ENCODE assay signal across 1 cellular context in the genomic region with DNA sequence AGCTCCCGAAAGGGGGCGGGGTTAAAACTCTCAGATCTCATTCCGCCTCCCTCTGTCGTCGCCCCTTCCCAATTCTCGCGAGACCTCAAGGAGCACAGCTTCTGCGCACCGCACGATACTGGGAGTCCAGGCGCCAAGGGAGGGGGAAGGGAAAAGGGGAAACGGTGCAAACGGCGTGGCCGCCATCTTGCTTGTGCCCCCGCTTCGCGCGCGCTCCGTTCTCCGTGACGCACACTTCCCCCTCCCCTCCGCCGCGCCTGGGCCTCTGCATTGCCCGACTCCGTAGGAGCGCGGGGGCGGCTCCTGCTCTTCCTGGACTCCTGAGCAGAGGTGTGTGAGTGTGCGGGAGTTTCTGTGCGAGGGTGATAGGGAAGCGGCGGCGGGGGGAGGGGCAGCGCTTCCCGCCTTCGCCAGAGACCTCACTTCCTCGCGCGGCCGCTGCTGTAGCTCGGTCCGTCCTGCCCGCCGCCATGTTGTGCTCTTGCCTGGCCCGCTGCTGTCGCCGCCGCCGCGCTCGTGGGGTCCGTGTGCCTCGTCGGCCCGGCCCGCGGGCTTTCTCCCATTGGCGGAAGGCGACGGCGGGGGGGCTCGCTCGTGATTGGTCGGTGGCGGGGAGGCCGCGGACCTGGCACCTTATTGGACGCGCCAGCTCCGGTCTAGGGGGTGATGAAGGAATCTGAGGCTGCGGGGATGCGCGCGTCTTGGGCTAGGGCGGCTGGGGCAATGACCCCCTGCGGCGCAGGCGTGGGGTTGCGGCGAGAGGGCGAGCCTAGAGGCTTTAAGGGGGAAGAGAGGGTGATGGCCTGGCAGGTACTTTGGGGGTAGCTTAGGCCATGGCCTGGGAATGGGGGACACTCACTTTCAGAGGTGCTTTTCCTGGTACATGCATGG.
TF ChIP-seq lines count a peak whose summit lies in the region.

A gene (plus strand): TSS at position 167 of the 891 bp plus-strand sequence. CDS start 47,140 bp downstream, outside the sequence.

TF ChIP-seq in K562, 482 proteins besides CTCF, POLR2A, EP300 and RAD21 (continued from another document and continues in another):
- TF ChIP-seq, protein P1, sequence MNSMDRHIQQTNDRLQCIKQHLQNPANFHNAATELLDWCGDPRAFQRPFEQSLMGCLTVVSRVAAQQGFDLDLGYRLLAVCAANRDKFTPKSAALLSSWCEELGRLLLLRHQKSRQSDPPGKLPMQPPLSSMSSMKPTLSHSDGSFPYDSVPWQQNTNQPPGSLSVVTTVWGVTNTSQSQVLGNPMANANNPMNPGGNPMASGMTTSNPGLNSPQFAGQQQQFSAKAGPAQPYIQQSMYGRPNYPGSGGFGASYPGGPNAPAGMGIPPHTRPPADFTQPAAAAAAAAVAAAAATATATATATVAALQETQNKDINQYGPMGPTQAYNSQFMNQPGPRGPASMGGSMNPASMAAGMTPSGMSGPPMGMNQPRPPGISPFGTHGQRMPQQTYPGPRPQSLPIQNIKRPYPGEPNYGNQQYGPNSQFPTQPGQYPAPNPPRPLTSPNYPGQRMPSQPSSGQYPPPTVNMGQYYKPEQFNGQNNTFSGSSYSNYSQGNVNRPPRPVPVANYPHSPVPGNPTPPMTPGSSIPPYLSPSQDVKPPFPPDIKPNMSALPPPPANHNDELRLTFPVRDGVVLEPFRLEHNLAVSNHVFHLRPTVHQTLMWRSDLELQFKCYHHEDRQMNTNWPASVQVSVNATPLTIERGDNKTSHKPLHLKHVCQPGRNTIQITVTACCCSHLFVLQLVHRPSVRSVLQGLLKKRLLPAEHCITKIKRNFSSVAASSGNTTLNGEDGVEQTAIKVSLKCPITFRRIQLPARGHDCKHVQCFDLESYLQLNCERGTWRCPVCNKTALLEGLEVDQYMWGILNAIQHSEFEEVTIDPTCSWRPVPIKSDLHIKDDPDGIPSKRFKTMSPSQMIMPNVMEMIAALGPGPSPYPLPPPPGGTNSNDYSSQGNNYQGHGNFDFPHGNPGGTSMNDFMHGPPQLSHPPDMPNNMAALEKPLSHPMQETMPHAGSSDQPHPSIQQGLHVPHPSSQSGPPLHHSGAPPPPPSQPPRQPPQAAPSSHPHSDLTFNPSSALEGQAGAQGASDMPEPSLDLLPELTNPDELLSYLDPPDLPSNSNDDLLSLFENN (IDR thresholded peaks at IDR 0.05; ENCODE audit: low read depth in 2 of 2, low read length in 2 of 2) = peak in 1 of 2 experiments; percentile 72; a peak in 1 of 4 replicates
- TF ChIP-seq, protein P2, sequence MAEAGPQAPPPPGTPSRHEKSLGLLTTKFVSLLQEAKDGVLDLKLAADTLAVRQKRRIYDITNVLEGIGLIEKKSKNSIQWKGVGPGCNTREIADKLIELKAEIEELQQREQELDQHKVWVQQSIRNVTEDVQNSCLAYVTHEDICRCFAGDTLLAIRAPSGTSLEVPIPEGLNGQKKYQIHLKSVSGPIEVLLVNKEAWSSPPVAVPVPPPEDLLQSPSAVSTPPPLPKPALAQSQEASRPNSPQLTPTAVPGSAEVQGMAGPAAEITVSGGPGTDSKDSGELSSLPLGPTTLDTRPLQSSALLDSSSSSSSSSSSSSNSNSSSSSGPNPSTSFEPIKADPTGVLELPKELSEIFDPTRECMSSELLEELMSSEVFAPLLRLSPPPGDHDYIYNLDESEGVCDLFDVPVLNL (CRISPR knock-in tag; IDR thresholded peaks at IDR 0.05; ENCODE audit: low read depth) = peak; percentile 82; the same call in 1 of the 2 replicates
- no peak for TF ChIP-seq BRF1 (IDR thresholded peaks at IDR 0.05; ENCODE audit: borderline replicate concordance, extremely low read depth, insufficient read length)
- TF ChIP-seq, protein P3, sequence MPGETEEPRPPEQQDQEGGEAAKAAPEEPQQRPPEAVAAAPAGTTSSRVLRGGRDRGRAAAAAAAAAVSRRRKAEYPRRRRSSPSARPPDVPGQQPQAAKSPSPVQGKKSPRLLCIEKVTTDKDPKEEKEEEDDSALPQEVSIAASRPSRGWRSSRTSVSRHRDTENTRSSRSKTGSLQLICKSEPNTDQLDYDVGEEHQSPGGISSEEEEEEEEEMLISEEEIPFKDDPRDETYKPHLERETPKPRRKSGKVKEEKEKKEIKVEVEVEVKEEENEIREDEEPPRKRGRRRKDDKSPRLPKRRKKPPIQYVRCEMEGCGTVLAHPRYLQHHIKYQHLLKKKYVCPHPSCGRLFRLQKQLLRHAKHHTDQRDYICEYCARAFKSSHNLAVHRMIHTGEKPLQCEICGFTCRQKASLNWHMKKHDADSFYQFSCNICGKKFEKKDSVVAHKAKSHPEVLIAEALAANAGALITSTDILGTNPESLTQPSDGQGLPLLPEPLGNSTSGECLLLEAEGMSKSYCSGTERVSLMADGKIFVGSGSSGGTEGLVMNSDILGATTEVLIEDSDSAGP (CRISPR knock-in tag; IDR thresholded peaks at IDR 0.05) = peak; percentile 22
- TF ChIP-seq ZNF324 (CRISPR knock-in tag; IDR thresholded peaks at IDR 0.05) = 0 out of 2 replicates have a peak, but pooled peaks have one; percentile 48
- TF ChIP-seq JUN (IDR thresholded peaks at IDR 0.05; ENCODE audit: borderline replicate concordance, low read depth, low read length) = 0 out of 2 replicates have a peak, but pooled peaks have one; percentile 38
- TF ChIP-seq JUN (CRISPR knock-in tag; IDR thresholded peaks at IDR 0.05; ENCODE audit: borderline replicate concordance) = peak; percentile 85; the same call in 1 of the 2 replicates
- TF ChIP-seq, protein P4, sequence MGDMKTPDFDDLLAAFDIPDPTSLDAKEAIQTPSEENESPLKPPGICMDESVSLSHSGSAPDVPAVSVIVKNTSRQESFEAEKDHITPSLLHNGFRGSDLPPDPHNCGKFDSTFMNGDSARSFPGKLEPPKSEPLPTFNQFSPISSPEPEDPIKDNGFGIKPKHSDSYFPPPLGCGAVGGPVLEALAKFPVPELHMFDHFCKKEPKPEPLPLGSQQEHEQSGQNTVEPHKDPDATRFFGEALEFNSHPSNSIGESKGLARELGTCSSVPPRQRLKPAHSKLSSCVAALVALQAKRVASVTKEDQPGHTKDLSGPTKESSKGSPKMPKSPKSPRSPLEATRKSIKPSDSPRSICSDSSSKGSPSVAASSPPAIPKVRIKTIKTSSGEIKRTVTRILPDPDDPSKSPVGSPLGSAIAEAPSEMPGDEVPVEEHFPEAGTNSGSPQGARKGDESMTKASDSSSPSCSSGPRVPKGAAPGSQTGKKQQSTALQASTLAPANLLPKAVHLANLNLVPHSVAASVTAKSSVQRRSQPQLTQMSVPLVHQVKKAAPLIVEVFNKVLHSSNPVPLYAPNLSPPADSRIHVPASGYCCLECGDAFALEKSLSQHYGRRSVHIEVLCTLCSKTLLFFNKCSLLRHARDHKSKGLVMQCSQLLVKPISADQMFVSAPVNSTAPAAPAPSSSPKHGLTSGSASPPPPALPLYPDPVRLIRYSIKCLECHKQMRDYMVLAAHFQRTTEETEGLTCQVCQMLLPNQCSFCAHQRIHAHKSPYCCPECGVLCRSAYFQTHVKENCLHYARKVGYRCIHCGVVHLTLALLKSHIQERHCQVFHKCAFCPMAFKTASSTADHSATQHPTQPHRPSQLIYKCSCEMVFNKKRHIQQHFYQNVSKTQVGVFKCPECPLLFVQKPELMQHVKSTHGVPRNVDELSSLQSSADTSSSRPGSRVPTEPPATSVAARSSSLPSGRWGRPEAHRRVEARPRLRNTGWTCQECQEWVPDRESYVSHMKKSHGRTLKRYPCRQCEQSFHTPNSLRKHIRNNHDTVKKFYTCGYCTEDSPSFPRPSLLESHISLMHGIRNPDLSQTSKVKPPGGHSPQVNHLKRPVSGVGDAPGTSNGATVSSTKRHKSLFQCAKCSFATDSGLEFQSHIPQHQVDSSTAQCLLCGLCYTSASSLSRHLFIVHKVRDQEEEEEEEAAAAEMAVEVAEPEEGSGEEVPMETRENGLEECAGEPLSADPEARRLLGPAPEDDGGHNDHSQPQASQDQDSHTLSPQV (IDR thresholded peaks at IDR 0.05) = peak; percentile 88
- peak; percentile 92 for TF ChIP-seq ELF1 (tag; IDR thresholded peaks at IDR 0.05)
- TF ChIP-seq, protein P5, sequence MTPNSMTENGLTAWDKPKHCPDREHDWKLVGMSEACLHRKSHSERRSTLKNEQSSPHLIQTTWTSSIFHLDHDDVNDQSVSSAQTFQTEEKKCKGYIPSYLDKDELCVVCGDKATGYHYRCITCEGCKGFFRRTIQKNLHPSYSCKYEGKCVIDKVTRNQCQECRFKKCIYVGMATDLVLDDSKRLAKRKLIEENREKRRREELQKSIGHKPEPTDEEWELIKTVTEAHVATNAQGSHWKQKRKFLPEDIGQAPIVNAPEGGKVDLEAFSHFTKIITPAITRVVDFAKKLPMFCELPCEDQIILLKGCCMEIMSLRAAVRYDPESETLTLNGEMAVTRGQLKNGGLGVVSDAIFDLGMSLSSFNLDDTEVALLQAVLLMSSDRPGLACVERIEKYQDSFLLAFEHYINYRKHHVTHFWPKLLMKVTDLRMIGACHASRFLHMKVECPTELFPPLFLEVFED (CRISPR knock-in tag; conservative IDR thresholded peaks at IDR 0.05) = peak; percentile 77; the same call in 1 of the 2 replicates
- TF ChIP-seq ZZZ3 (IDR thresholded peaks at IDR 0.05) = no peak
- TF ChIP-seq, protein P6, sequence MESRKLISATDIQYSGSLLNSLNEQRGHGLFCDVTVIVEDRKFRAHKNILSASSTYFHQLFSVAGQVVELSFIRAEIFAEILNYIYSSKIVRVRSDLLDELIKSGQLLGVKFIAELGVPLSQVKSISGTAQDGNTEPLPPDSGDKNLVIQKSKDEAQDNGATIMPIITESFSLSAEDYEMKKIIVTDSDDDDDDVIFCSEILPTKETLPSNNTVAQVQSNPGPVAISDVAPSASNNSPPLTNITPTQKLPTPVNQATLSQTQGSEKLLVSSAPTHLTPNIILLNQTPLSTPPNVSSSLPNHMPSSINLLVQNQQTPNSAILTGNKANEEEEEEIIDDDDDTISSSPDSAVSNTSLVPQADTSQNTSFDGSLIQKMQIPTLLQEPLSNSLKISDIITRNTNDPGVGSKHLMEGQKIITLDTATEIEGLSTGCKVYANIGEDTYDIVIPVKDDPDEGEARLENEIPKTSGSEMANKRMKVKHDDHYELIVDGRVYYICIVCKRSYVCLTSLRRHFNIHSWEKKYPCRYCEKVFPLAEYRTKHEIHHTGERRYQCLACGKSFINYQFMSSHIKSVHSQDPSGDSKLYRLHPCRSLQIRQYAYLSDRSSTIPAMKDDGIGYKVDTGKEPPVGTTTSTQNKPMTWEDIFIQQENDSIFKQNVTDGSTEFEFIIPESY (CRISPR knock-in tag; IDR thresholded peaks at IDR 0.05) = peak; percentile 83
- peak; percentile 98 for TF ChIP-seq CHD2 (IDR thresholded peaks at IDR 0.05; ENCODE audit: low read depth, low read length)
- 0 out of 2 replicates have a peak, but pooled peaks have one; percentile 36 for TF ChIP-seq HDAC6 (IDR thresholded peaks at IDR 0.05; ENCODE audit: low read depth, low read length)
- TF ChIP-seq, protein P7, sequence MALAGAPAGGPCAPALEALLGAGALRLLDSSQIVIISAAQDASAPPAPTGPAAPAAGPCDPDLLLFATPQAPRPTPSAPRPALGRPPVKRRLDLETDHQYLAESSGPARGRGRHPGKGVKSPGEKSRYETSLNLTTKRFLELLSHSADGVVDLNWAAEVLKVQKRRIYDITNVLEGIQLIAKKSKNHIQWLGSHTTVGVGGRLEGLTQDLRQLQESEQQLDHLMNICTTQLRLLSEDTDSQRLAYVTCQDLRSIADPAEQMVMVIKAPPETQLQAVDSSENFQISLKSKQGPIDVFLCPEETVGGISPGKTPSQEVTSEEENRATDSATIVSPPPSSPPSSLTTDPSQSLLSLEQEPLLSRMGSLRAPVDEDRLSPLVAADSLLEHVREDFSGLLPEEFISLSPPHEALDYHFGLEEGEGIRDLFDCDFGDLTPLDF (CRISPR knock-in tag; IDR thresholded peaks at IDR 0.05) = no peak; the same call in 1 of the 2 replicates
- TF ChIP-seq, protein P8, sequence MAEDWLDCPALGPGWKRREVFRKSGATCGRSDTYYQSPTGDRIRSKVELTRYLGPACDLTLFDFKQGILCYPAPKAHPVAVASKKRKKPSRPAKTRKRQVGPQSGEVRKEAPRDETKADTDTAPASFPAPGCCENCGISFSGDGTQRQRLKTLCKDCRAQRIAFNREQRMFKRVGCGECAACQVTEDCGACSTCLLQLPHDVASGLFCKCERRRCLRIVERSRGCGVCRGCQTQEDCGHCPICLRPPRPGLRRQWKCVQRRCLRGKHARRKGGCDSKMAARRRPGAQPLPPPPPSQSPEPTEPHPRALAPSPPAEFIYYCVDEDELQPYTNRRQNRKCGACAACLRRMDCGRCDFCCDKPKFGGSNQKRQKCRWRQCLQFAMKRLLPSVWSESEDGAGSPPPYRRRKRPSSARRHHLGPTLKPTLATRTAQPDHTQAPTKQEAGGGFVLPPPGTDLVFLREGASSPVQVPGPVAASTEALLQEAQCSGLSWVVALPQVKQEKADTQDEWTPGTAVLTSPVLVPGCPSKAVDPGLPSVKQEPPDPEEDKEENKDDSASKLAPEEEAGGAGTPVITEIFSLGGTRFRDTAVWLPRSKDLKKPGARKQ (CRISPR knock-in tag; IDR thresholded peaks at IDR 0.05) = no peak
- TF ChIP-seq, protein P9, sequence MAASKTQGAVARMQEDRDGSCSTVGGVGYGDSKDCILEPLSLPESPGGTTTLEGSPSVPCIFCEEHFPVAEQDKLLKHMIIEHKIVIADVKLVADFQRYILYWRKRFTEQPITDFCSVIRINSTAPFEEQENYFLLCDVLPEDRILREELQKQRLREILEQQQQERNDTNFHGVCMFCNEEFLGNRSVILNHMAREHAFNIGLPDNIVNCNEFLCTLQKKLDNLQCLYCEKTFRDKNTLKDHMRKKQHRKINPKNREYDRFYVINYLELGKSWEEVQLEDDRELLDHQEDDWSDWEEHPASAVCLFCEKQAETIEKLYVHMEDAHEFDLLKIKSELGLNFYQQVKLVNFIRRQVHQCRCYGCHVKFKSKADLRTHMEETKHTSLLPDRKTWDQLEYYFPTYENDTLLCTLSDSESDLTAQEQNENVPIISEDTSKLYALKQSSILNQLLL (CRISPR knock-in tag; IDR thresholded peaks at IDR 0.05; ENCODE audit: borderline replicate concordance) = no peak
